ENCODE assay signal across 10 cellular contexts in the genomic region with DNA sequence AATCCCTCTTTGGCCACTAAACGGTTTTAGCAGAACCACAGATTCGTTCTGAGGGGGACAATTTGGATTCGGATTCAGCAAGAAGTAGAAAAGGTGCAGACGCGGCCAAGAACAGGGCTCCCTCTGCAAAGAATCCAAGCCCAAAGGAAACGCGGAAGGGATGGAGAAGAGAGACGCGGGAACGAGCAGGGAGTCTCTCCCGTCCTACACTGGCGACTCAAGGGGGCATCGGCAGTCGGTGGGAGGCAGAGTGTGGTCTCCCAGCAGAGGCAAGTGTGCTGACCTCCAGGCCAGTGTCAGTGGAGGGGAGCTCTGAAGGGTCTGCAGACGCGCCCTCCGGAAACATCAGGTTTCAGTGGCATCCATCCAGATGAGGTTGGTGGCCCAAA. TPM values are rescaled to one million over a fixed set of nuclear protein-coding genes. Genes with fewer than 3 reads are reported as not detected.
DNase-seq lines count a peak whose midpoint lies in the region; FAIRE-seq and TF ChIP-seq lines count a peak whose summit lies in the region.
"Had no signal": no experiment of that assay in that cellular context is flagged by ENCODE, and none has a peak within 500 bp of the region (broad histone marks: within the 10 kb centered on the region; RNA-seq: fewer than 3 reads in every experiment).

No MANE protein-coding gene starts in this region.

- peaks cover 15% of the 10 kb centered on the region for H3K4me1 Mint-ChIP-seq in Calu3 (ENCODE audit: low read depth, unreplicated experiment)

- 2% methylated on average over 17 of the region's 17 CpGs; no CpG with 5 or more reads in 1 of the 2 experiments for WGBS in H1 (ENCODE audit: extremely low coverage in 1 of 2, insufficient coverage in 1 of 2, insufficient read length in 1 of 2, insufficient replicate concordance in 2 of 2, low coverage in 1 of 2, low lambda C conversion rate in 2 of 2, missing lambda C conversion rate in 1 of 2), 2 experiments
- no CpG with 5 or more reads among the region's 17 CpGs for WGBS in neuronal stem cell (ENCODE audit: extremely low coverage in 2 of 2, insufficient read length in 2 of 2, insufficient replicate concordance in 1 of 2), 2 donors

- no peak overlapping the region for H2AK5ac ChIP-seq in H1 (ENCODE audit: low read depth, low read length)
- H2AK5ac ChIP-seq in neuronal stem cell (ENCODE audit: low read depth, low read length), result peak overlapping the region; percentile 57

- H3K56ac ChIP-seq in H1 (replicated peaks; ENCODE audit: insufficient read length, low read depth, low read length), result no peak overlapping the region

- H2BK12ac ChIP-seq in H1 (ENCODE audit: low read depth, low read length), result no peak overlapping the region
- no peak overlapping the region for H2BK12ac ChIP-seq in neuronal stem cell (ENCODE audit: low read length)

- H3K36me3 ChIP-seq in H1 (ENCODE audit: control insufficient read depth in 2 of 4, insufficient read depth in 4 of 4, low read length in 3 of 4) (0 out of 8 replicates have a peak, but pooled peaks cover 0 to 4% (median 0%) of the 10 kb centered on the region in 4 experiments), neuronal stem cell (replicated peaks in 1 of 2; ENCODE audit: control insufficient read depth in 2 of 2, insufficient read depth in 2 of 2, low read length in 2 of 2) (no peaks in the 10 kb centered on the region)

- H3K4me3 Mint-ChIP-seq in Calu3 (ENCODE audit: low read depth, unreplicated experiment), result peak overlapping the region; percentile 79

- CTCF ChIA-PET in Calu3 (lab: Charles Lee) (no interaction called here), H1 (lab: Charles Lee; ENCODE audit: partially characterized antibody) (interaction anchor here (0.7 to 2.6 kb wide), 7 partner anchors 14 to 267 kb away, joined by 3 to 10 read pairs (median 3); no protein-coding TSS in a partner anchor)

- DNase-seq in Calu3 (no peak), NCI-H146 (lab: John Stamatoyannopoulos, UW) (peak; percentile 36), H1 (ENCODE audit: low read depth in 1 of 2, low spot score in 2 of 2) (no peak), neuronal stem cell (ENCODE audit: low spot score) (peak; percentile 21), GM13977 (ENCODE audit: low spot score) (no peak), occipital lobe (lab: John Stamatoyannopoulos, UW) (no peak), SW480 (ENCODE audit: low spot score) (no peak), frontal cortex (ENCODE audit: low spot score in 2 of 2) (no peak)
- DNase-seq: NCI-H226 had no signal

- peak overlapping the region; percentile 86 to 98 for H3K4me2 ChIP-seq in H1 (ENCODE audit: insufficient read depth in 1 of 2, low read depth in 2 of 2, low read length in 2 of 2)
- H3K4me2 ChIP-seq in neuronal stem cell (ENCODE audit: insufficient read depth, low read length, poor library complexity, severe bottlenecking), result peak overlapping the region; percentile 85

- H3K79me2 ChIP-seq in H1 (ENCODE audit: control insufficient read depth in 1 of 2, insufficient read depth in 2 of 2, low read length in 2 of 2), result no peaks in the 10 kb centered on the region

- H3K27ac ChIP-seq in H1 (ENCODE audit: low read depth, low read length) (no peak overlapping the region), neuronal stem cell (replicated peaks; ENCODE audit: low read length) (no peak overlapping the region)

- H3K14ac ChIP-seq in H1 (ENCODE audit: insufficient read length), result no peak overlapping the region
- peak overlapping the region; percentile 25 for H3K14ac ChIP-seq in neuronal stem cell (ENCODE audit: low read length)

- peak overlapping the region; percentile 42; the same call in 1 of the 2 replicates for H3K18ac ChIP-seq in H1 (ENCODE audit: extremely low read depth, low read length)
- peak overlapping the region; percentile 69 for H3K18ac ChIP-seq in neuronal stem cell (ENCODE audit: low read length)

- no peak overlapping the region for H3K23ac ChIP-seq in H1 (ENCODE audit: insufficient read length)
- H3K23ac ChIP-seq in neuronal stem cell (ENCODE audit: low read depth, low read length, poor library complexity), result no peak overlapping the region

- no peaks in the 10 kb centered on the region for H3K9me3 ChIP-seq in H1 (ENCODE audit: insufficient read depth in 2 of 2, low read depth in 1 of 2, low read length in 1 of 2)
- H3K9me3 ChIP-seq in neuronal stem cell (replicated peaks in 1 of 2; ENCODE audit: control insufficient read depth in 2 of 2, insufficient read depth in 1 of 2, low read depth in 1 of 2, low read length in 2 of 2), result peaks cover 0 to 3% of the 10 kb centered on the region in 2 donors

- no peak for TF ChIP-seq POLR2A in H1 (IDR thresholded peaks at IDR 0.05; ENCODE audit: control extremely low read depth in 1 of 2, low read depth in 2 of 2, low read length in 2 of 2)

- H4K5ac ChIP-seq in H1 (ENCODE audit: insufficient read length, low read depth, low read length), result no peak overlapping the region

- H2BK120ac ChIP-seq in H1 (replicated peaks; ENCODE audit: low read depth, low read length) (no peak overlapping the region), neuronal stem cell (ENCODE audit: low read depth, low read length) (no peak overlapping the region)

- TF ChIP-seq CTCF in Calu3 (IDR thresholded peaks at IDR 0.05; ENCODE audit: unreplicated experiment) (no peak), H1 (IDR thresholded peaks at IDR 0.05; ENCODE audit: control extremely low read depth in 1 of 3, insufficient read depth in 1 of 3, low read depth in 1 of 3, low read length in 3 of 3) (no peak), GM13977 (IDR thresholded peaks at IDR 0.05; ENCODE audit: extremely low read depth, insufficient read depth, missing control alignments) (no peak)

- H3K9ac ChIP-seq in H1 (replicated peaks in 1 of 4; ENCODE audit: extremely low read depth in 1 of 4, low read depth in 3 of 4, low read length in 3 of 4), result peak overlapping the region in 2 of 4 experiments; percentile 7 to 13; a peak in 2 of 7 replicates
- H3K9ac ChIP-seq in neuronal stem cell (ENCODE audit: low read depth, low read length, poor library complexity), result peak overlapping the region; percentile 90

- peak overlapping the region; percentile 74; the same call in 1 of the 2 replicates for H2AFZ ChIP-seq in H1 (ENCODE audit: low read length)
- H2AFZ ChIP-seq in neuronal stem cell (ENCODE audit: low read length), result peak overlapping the region; percentile 85

- H4K20me1 ChIP-seq in H1 (replicated peaks in 1 of 2; ENCODE audit: control insufficient read depth in 1 of 2, insufficient read depth in 2 of 2, low read length in 2 of 2), result peaks cover 0 to 2% of the 10 kb centered on the region in 2 experiments

- in situ Hi-C loops in GM13977 (cut with MboI; ENCODE audit: low pct_unique_long_range_greater_than_20kb, low sequenced_read_pairs, unreplicated experiment), result no loop called here

- no peak overlapping the region for H3K27ac Mint-ChIP-seq in Calu3 (ENCODE audit: unreplicated experiment)

- no peak overlapping the region for H4K91ac ChIP-seq in H1 (replicated peaks; ENCODE audit: insufficient read length, low read length)
- no peak overlapping the region for H4K91ac ChIP-seq in neuronal stem cell (ENCODE audit: low read depth, low read length, poor library complexity)

- no peak for FAIRE-seq in H1 (lab: Jason Lieb, UNC)
- no peak for FAIRE-seq in frontal cortex (lab: Jason Lieb, UNC)
- FAIRE-seq: GM12892 had no signal

- peaks cover 63% of the 10 kb centered on the region for H3K27me3 Mint-ChIP-seq in Calu3 (ENCODE audit: unreplicated experiment)

- H4K8ac ChIP-seq in H1 (ENCODE audit: extremely low read depth, insufficient read depth, low read length) (no peak overlapping the region), neuronal stem cell (ENCODE audit: low read depth, low read length) (no peak overlapping the region)

- H2BK5ac ChIP-seq in H1 (ENCODE audit: low read depth, low read length), result no peak overlapping the region
- H2BK5ac ChIP-seq in neuronal stem cell (ENCODE audit: low read length), result no peak overlapping the region

- intact Hi-C loops in Calu3 (cut with micrococcal nuclease; ENCODE audit: unreplicated experiment), result no loop called here

- peaks cover 2 to 8% (median 3%) of the 10 kb centered on the region in 4 experiments; a peak in 6 of 7 replicates for H3K4me1 ChIP-seq in H1 (replicated peaks in 1 of 4; ENCODE audit: control insufficient read depth in 3 of 4, insufficient read depth in 4 of 4, low read length in 3 of 4)
- peaks cover 0 to 3% of the 10 kb centered on the region in 2 donors for H3K4me1 ChIP-seq in neuronal stem cell (ENCODE audit: control insufficient read depth in 2 of 2, insufficient read depth in 1 of 2, low read depth in 1 of 2, low read length in 2 of 2)

- peaks cover 14% of the 10 kb centered on the region for H3K23me2 ChIP-seq in H1 (ENCODE audit: low read depth, low read length)

- H2BK15ac ChIP-seq in H1 (ENCODE audit: low read length), result no peak overlapping the region
- H2BK15ac ChIP-seq in neuronal stem cell (ENCODE audit: low read length), result peak overlapping the region; percentile 42

- TF ChIP-seq RAD21 in H1 (IDR thresholded peaks at IDR 0.05 in 1 of 2, conservative IDR thresholded peaks at IDR 0.05 in 1 of 2; ENCODE audit: low read depth in 2 of 2, low read length in 2 of 2), result no peak

- TF ChIP-seq EP300 in H1 (IDR thresholded peaks at IDR 0.05; ENCODE audit: borderline replicate concordance in 1 of 2, low read depth in 2 of 2, low read length in 2 of 2), result no peak

- BruUV-seq in Calu3 (replicated peaks; lab: Mats Ljungman, UMichigan), result no TSS peak

- H3K4ac ChIP-seq in H1 (replicated peaks; ENCODE audit: insufficient read length, low read depth, low read length) (no peak overlapping the region), neuronal stem cell (ENCODE audit: low read length) (no peak overlapping the region)

- H3K36me3 Mint-ChIP-seq in Calu3 (ENCODE audit: insufficient read depth, unreplicated experiment), result peaks cover 21% of the 10 kb centered on the region

- POLR2A ChIA-PET in H1 (lab: Charles Lee; ENCODE audit: partially characterized antibody), result interaction anchor here (1.0 to 1.2 kb wide), 2 partner anchors 58 to 200 kb away, joined by 3 read pairs; no protein-coding TSS in a partner anchor

- H3K27me3 ChIP-seq in H1 (replicated peaks in 1 of 4; ENCODE audit: control insufficient read depth in 3 of 4, extremely low read depth in 1 of 4, insufficient read depth in 3 of 4, low read length in 3 of 4) (peaks cover 19 to 48% (median 41%) of the 10 kb centered on the region in 4 experiments), neuronal stem cell (ENCODE audit: control insufficient read depth in 3 of 3, insufficient read depth in 3 of 3, low read depth in 1 of 3, low read length in 3 of 3) (peaks cover 0 to 88% (median 32%) of the 10 kb centered on the region in 3 experiments)

- no peaks in the 10 kb centered on the region for H3K9me3 Mint-ChIP-seq in Calu3 (ENCODE audit: low read depth, unreplicated experiment)

- H3K4me3 ChIP-seq in H1 (ENCODE audit: extremely low read depth in 1 of 4, insufficient read depth in 2 of 4, low read depth in 3 of 4, low read length in 4 of 4) (peak overlapping the region; percentile 36 to 80 (median 69)), neuronal stem cell (ENCODE audit: low read length in 2 of 2) (peak overlapping the region in 1 of 2 donors; percentile 84)

- no peak overlapping the region for H2BK20ac ChIP-seq in H1 (ENCODE audit: low read length)

- no peaks in the 10 kb centered on the region for H3K79me1 ChIP-seq in H1 (ENCODE audit: low read depth, low read length)
- peaks cover 2% of the 10 kb centered on the region for H3K79me1 ChIP-seq in neuronal stem cell (ENCODE audit: low read depth, low read length)

RNA-seq across cellular contexts. Expression of a gene that starts 1.1 kb away (rescaled TPM):
- total RNA-seq in Calu3 (2022) (2.5 and 3.5 TPM in 2 replicates), occipital lobe (14.3 TPM), frontal cortex (16.3 TPM)
- total RNA-seq in H1 (2021; fragmentation: NEBNext Ultra II Directional; extraction: Animal tissue kit (Norgen Biotek cat#: 25700)), result 2.8 and 2.9 TPM in 2 replicates
- polyA plus RNA-seq in H1 (2011; rRNA removed), result 3.1 and 3.2 TPM in 2 replicates
- 2.4 TPM for polyA plus RNA-seq in H1 (2011; cell fraction: cytosol; rRNA removed)
- polyA plus RNA-seq in H1 (2011; cell fraction: nucleus; rRNA removed), result 2.6 TPM
- 2.8 to 3.5 TPM (median 3.1 TPM) in 4 replicates for polyA plus RNA-seq in H1 (2012, experiment 1 of 2)
- polyA plus RNA-seq in H1 (2012, experiment 2 of 2), result 2.8 TPM
- 1.4 TPM for polyA plus RNA-seq in H1 (2013, experiment 1 of 2)
- polyA plus RNA-seq in H1 (2013, experiment 2 of 2), result 2.0 TPM
- 2.7 TPM in 2 replicates for polyA minus RNA-seq in H1 (2011; rRNA and poly(A)+ RNA removed)
- polyA minus RNA-seq in H1 (2011; cell fraction: cytosol; rRNA and poly(A)+ RNA removed), result 0.59 TPM
- polyA minus RNA-seq in H1 (2011; cell fraction: nucleus; rRNA and poly(A)+ RNA removed), result 1.2 TPM
- polyA plus RNA-seq in neuronal stem cell (2013, experiment 1 of 2), result 8.5 TPM
- polyA plus RNA-seq in neuronal stem cell (2013, experiment 2 of 2), result 8.8 TPM

Comparison
In these comparisons a context has a peak if more than half of its experiments do, and no peak if none do; other contexts are left out.
1. DNase-seq: peak in NCI-H146 (single experiment) and neuronal stem cell (single experiment); none in Calu3 (single experiment), H1 (0 of 2), GM13977 (single experiment), occipital lobe (single experiment), SW480 (single experiment) and frontal cortex (0 of 2).